ENCODE assay signal across 9 cellular contexts in genomic region chr16:68091604-68092261, GRCh38. TPM values are rescaled to one million over a fixed set of nuclear protein-coding genes. Genes with fewer than 3 reads are reported as not detected.
DNase-seq lines count a peak whose midpoint lies in the region; ATAC-seq and TF ChIP-seq lines count a peak whose summit lies in the region.
"Had no signal": no experiment of that assay in that cellular context is flagged by ENCODE, and none has a peak within 500 bp of the region (broad histone marks: within the 10 kb centered on the region; RNA-seq: fewer than 3 reads in every experiment).

No MANE protein-coding gene starts in this region.

- TF ChIP-seq CTCF in osteoblast (IDR thresholded peaks at IDR 0.05; ENCODE audit: extremely low read depth, low read depth, low read length) = no peak

- peaks cover 15% of the 10 kb centered on the region for H4K20me1 ChIP-seq in osteoblast (ENCODE audit: insufficient read depth, low read length)

- peaks cover 97% of the 10 kb centered on the region for H3K79me2 ChIP-seq in osteoblast (ENCODE audit: insufficient read depth, low read length)

- peak; percentile 32 for DNase-seq in GF-D8 (lab: John Stamatoyannopoulos, UW)
- peak; percentile 3 to 37 for DNase-seq in NCI-H1930 (lab: John Stamatoyannopoulos, UW)
- DNase-seq in brain pericyte (ENCODE audit: low read depth, low spot score) = peak; percentile 45
- DNase-seq in osteoblast (ENCODE audit: insufficient read length, low spot score, missing footprints) = peak; percentile 89
- DNase-seq in activated effector memory CD4-positive, alpha-beta T cell treated with Interleukin-2 at 50 U/mL for 16 hours = no peak

- H3K27me3 ChIP-seq in osteoblast (ENCODE audit: insufficient read depth, low read length) = no peaks in the 10 kb centered on the region
- H3K27me3 ChIP-seq: esophagus muscularis mucosa had no signal

- peaks cover 32% of the 10 kb centered on the region for H3K4me1 ChIP-seq in osteoblast (ENCODE audit: insufficient read depth, low read length)

- H3K4me3 ChIP-seq in osteoblast (ENCODE audit: insufficient read depth, low read length) = no peak overlapping the region
- H3K4me3 ChIP-seq: esophagus muscularis mucosa had no signal

- no peaks in the 10 kb centered on the region for H3K36me3 ChIP-seq in osteoblast (ENCODE audit: insufficient read depth, low read length)
- H3K36me3 ChIP-seq: esophagus muscularis mucosa had no signal

- peak overlapping the region; percentile 39 for H3K4me2 ChIP-seq in osteoblast (ENCODE audit: insufficient read depth, low read length)

- H2AFZ ChIP-seq in osteoblast (ENCODE audit: low read length) = peak overlapping the region; percentile 33

- H3K9me3 ChIP-seq in osteoblast (ENCODE audit: low read depth, low read length) = no peaks in the 10 kb centered on the region
- H3K9me3 ChIP-seq: esophagus muscularis mucosa had no signal

- no peak for ATAC-seq in HG03039 (IDR thresholded peaks at IDR 0.05; ENCODE audit: unreplicated experiment)
- ATAC-seq in GM19328 (IDR thresholded peaks at IDR 0.05; ENCODE audit: unreplicated experiment) = no peak
- no peak for ATAC-seq in GM18868 (IDR thresholded peaks at IDR 0.05; ENCODE audit: unreplicated experiment)

- peak overlapping the region; percentile 52 for H3K27ac ChIP-seq in osteoblast (ENCODE audit: low read depth, low read length)

RNA-seq across cellular contexts. Expression of gene NFATC3, which starts 6.6 kb away (rescaled TPM):
- 36.2 and 43.9 TPM in 2 replicates for total RNA-seq in osteoblast
